Comparison of ENCODE assay signal across 1 cellular context in the genomic region with DNA sequence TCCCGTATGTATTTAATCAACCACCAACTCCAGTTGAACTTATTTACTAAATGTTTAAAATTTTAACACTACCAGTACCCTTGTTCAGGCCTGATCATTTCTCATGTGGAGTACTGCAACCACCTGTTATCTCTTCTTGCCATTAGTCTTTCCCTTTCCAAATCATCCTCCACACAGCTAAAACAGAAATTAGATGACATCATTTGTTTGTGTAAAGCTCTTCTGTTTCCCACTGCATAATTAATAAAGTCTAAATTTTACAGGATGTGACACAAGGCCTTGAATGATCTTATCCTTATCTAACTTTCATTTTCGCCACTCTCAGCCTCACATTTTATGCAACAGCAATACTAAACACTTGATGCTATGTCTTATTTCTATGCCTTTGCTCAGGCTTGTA.
TF ChIP-seq lines count a peak whose summit lies in the region.

No MANE protein-coding gene starts in this region.

TF ChIP-seq in K562, 482 proteins besides CTCF, POLR2A, EP300 and RAD21:
- no peak for TF ChIP-seq EHMT2 (IDR thresholded peaks at IDR 0.05)
- TF ChIP-seq, protein P1, sequence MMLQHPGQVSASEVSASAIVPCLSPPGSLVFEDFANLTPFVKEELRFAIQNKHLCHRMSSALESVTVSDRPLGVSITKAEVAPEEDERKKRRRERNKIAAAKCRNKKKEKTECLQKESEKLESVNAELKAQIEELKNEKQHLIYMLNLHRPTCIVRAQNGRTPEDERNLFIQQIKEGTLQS (IDR thresholded peaks at IDR 0.05): 0 out of 2 replicates have a peak, but pooled peaks have one; percentile 20
- TF ChIP-seq, protein P1 (CRISPR knock-in tag; conservative IDR thresholded peaks at IDR 0.05): no peak
